In the genomic region with DNA sequence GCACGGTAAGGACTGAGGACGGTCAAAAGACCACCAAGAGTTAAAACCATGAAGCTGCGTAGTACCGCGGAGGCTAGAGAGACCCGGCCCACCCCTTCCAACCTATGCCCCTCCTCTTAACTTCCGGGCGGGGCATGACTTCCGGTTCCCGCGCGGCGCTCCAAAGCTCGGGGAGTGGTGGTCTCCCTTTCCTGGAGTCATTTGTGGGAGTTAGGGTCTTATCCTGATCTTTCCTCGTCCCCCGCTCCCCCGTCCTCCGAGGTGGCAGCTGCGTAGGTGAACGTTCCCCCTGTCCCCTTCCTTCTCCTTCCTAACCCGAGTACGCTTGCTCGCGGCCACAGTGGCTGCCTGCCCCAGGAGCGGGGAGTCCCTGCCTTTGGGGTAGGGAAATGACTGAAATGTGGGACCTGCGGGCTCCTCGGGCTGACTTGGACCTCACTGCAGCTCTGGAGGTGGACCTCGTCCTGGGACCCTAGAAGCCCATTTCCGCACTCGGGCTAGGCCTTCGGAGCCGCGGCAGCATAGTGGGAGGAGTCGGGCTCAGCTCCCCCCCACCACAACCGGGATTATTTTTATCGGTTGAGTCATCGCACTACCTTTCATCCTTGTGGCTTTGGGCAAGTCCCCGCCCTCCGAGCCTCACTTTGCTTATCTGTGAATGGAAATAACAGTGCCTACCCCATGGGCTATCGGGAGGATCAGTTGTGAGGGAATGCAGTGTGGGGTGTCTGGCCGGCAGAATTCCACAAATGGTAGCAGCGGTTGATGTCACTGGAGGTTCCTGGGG, we compare ENCODE assay signal across 8 cellular contexts. TPM values are rescaled to one million over a fixed set of nuclear protein-coding genes. Genes with fewer than 3 reads are reported as not detected.
DNase-seq lines count a peak whose midpoint lies in the region; ATAC-seq and TF ChIP-seq lines count a peak whose summit lies in the region.

No MANE protein-coding gene starts in this region.

- H3K27ac ChIP-seq in spleen, result peak overlapping the region; percentile 97 to 100 (median 99)

- WGBS in spleen, 5 donors, result 0 to 1% (median 1%) methylated on average over 38 to 42 of the region's 42 CpGs

- no peaks in the 10 kb centered on the region for H3K27me3 ChIP-seq in spleen (replicated peaks in 1 of 7)

- POLR2A ChIA-PET in activated B cell treated with CpG ODN at 0.5 μM for 24 hours (lab: Charles Lee), result interaction anchor here (0.5 to 13.8 kb wide), 25 partner anchors 8 to 965 kb away, joined by 3 to 659 read pairs (median 4); a partner anchor contains a TSS

- peaks cover 0 to 53% (median 28%) of the 10 kb centered on the region in 6 donors for H3K4me1 ChIP-seq in spleen

- H3K4me3 Mint-ChIP-seq in activated B cell treated with CpG ODN at 0.5 μM for 24 hours, result peak overlapping the region; percentile 96

- peak overlapping the region; percentile 99 for H3K27ac Mint-ChIP-seq in activated B cell treated with CpG ODN at 0.5 μM for 24 hours

- H3K36me3 ChIP-seq in spleen, result peaks cover 0 to 5% (median 0%) of the 10 kb centered on the region in 6 donors

- H3K36me3 Mint-ChIP-seq in activated B cell treated with CpG ODN at 0.5 μM for 24 hours (ENCODE audit: low read depth), result peaks cover 10% of the 10 kb centered on the region

- TF ChIP-seq CTCF in activated B cell treated with CpG ODN at 0.5 μM for 24 hours (IDR thresholded peaks at IDR 0.05), result no peak
- no peak for TF ChIP-seq CTCF in cardiac fibroblast (IDR thresholded peaks at IDR 0.05; ENCODE audit: low read depth, low read length)
- TF ChIP-seq CTCF in spleen (IDR thresholded peaks at IDR 0.05 in 8 of 11, conservative IDR thresholded peaks at IDR 0.05 in 3 of 11), result no peak

- intact Hi-C loops in activated B cell treated with CpG ODN at 0.5 μM for 24 hours (cut with micrococcal nuclease) (loop anchor here (1.0 to 10.0 kb wide), 8 partner anchors 14 to 733 kb away; a partner anchor contains a TSS), spleen (cut with DNase I; ENCODE audit: low total_unique reads) (no loop called here)

- H3K4me1 Mint-ChIP-seq in activated B cell treated with CpG ODN at 0.5 μM for 24 hours, result peaks cover 54% of the 10 kb centered on the region

- H3K4me3 ChIP-seq in cardiac fibroblast (replicated peaks in 1 of 2; ENCODE audit: low read depth in 2 of 2, low read length in 2 of 2) (peak overlapping the region; percentile 96 to 99), spleen (peak overlapping the region; percentile 66 to 95 (median 84))

- DNase-seq in AG08396 (ENCODE audit: low spot score) (peak; percentile 84), NCI-H345 (lab: John Stamatoyannopoulos, UW) (peak; percentile 94), activated B cell treated with CpG ODN at 0.5 μM for 24 hours (peak; percentile 79), cardiac fibroblast (ENCODE audit: low read depth in 2 of 2) (peak; percentile 88 to 91), iris pigment epithelial cell (ENCODE audit: low read depth) (peak; percentile 93), spleen (peak; percentile 93)

- TF ChIP-seq POLR2A in spleen (IDR thresholded peaks at IDR 0.05), result peak in 1 of 3 donors; percentile 46

- ATAC-seq in GM19025 (IDR thresholded peaks at IDR 0.05; ENCODE audit: low read depth, unreplicated experiment), result peak; percentile 54
- ATAC-seq in HG03196 (IDR thresholded peaks at IDR 0.05; ENCODE audit: unreplicated experiment), result peak; percentile 69
- ATAC-seq in activated B cell treated with CpG ODN at 0.5 μM for 24 hours (ENCODE audit: low read depth), result peak; percentile 76

- H3K9me3 Mint-ChIP-seq in activated B cell treated with CpG ODN at 0.5 μM for 24 hours, result no peaks in the 10 kb centered on the region

- CTCF ChIA-PET in activated B cell treated with CpG ODN at 0.5 μM for 24 hours (lab: Charles Lee), result interaction anchor here (1.0 to 2.8 kb wide), 5 partner anchors 12 to 55 kb away, joined by 3 to 10 read pairs (median 5); no protein-coding TSS in a partner anchor

- no peaks in the 10 kb centered on the region for H3K27me3 Mint-ChIP-seq in activated B cell treated with CpG ODN at 0.5 μM for 24 hours

- H3K9me3 ChIP-seq in spleen, result no peaks in the 10 kb centered on the region

RNA-seq across cellular contexts. Expression of a gene that starts 24.1 kb away (rescaled TPM):
- total RNA-seq in activated B cell treated with CpG ODN at 0.5 μM for 24 hours (not detected in 2 replicates), spleen (1 to 10 TPM in 3 of 7 donors, not detected in 4; 1.7 to 5.2 (median 3.9) TPM)
- polyA plus RNA-seq in spleen, result under 1 TPM; 0.45 to 0.94 (median 0.80) TPM

RNA-seq across cellular contexts. Expression of a gene that starts 26.9 kb away (rescaled TPM):
- total RNA-seq in activated B cell treated with CpG ODN at 0.5 μM for 24 hours (310 and 324 TPM in 2 replicates), spleen (100 to 1,000 TPM; 209 to 254 (median 233) TPM)
- 100 to 1,000 TPM; 108 to 165 (median 155) TPM for polyA plus RNA-seq in spleen

RNA-seq across cellular contexts. Expression of a gene that starts 48.7 kb away (rescaled TPM):
- total RNA-seq in activated B cell treated with CpG ODN at 0.5 μM for 24 hours (not detected in 2 replicates), spleen (1 to 10 TPM in 2 of 7 donors, under 1 TPM in 1, not detected in 4; 0.60 to 1.8 (median 1.3) TPM)
- under 1 TPM; 0.08 to 0.38 (median 0.24) TPM for polyA plus RNA-seq in spleen

Comparison
In these comparisons a context has a peak if more than half of its experiments do, and no peak if none do; other contexts are left out.
1. Peak in every context shown above with its lines: DNase-seq, ATAC-seq, H3K4me3 ChIP-seq and H3K27ac ChIP-seq.